In genomic region chr20:53738039-53738944, GRCh38 we compare ENCODE assay signal across 8 cellular contexts.
DNase-seq lines count a peak whose midpoint lies in the region; ATAC-seq and TF ChIP-seq lines count a peak whose summit lies in the region.

No MANE protein-coding gene starts in this region.

- ATAC-seq in GM18520 (IDR thresholded peaks at IDR 0.05; ENCODE audit: unreplicated experiment): no peak
- ATAC-seq in GM19351 (IDR thresholded peaks at IDR 0.05; ENCODE audit: unreplicated experiment): no peak
- no peak for ATAC-seq in HG03354 (IDR thresholded peaks at IDR 0.05; ENCODE audit: poor library complexity, severe bottlenecking, unreplicated experiment)

- no peak overlapping the region for H2BK12ac ChIP-seq in H9 (ENCODE audit: insufficient read length, low read depth, low read length)

- H3F3A ChIP-seq in neural progenitor cell (ENCODE audit: low read depth): peaks cover 76% of the 10 kb centered on the region

- no peak overlapping the region for H2BK5ac ChIP-seq in H9 (ENCODE audit: insufficient read length, low read length)

- peaks cover 72 to 78% of the 10 kb centered on the region in 2 experiments for H3K4me1 Mint-ChIP-seq in H9
- peaks cover 78% of the 10 kb centered on the region for H3K4me1 Mint-ChIP-seq in neural progenitor cell

- peak overlapping the region; percentile 96 to 99 (median 99) for H3K27ac Mint-ChIP-seq in H9
- H3K27ac Mint-ChIP-seq in neural progenitor cell: peak overlapping the region; percentile 99

- H3K9me3 Mint-ChIP-seq in H9 (peaks cover 0 to 2% of the 10 kb centered on the region in 2 experiments; a peak in 1 of 5 replicates), neural progenitor cell (peaks cover under 1% of the 10 kb centered on the region)

- H2AK5ac ChIP-seq in H9 (ENCODE audit: insufficient read length, low read length): no peak overlapping the region

- peak overlapping the region; percentile 31 for H3K18ac ChIP-seq in H9 (ENCODE audit: insufficient read length, low read depth, low read length)

- H4K5ac ChIP-seq in H9 (ENCODE audit: insufficient read length, low read depth, low read length): no peak overlapping the region

- H2AFZ ChIP-seq in H9 (ENCODE audit: low read length): no peak overlapping the region
- H2AFZ ChIP-seq in neural progenitor cell (replicated peaks): peak overlapping the region; percentile 43

- peak overlapping the region in 2 of 4 donors; percentile 26 to 31 for H3K4me3 ChIP-seq in Peyer's patch
- H3K4me3 ChIP-seq in neural progenitor cell: peak overlapping the region; percentile 6

- H3K27me3 Mint-ChIP-seq in H9 (ENCODE audit: low read depth): no peaks in the 10 kb centered on the region; the same call in 1 of the 2 replicates
- peaks cover 9% of the 10 kb centered on the region for H3K27me3 Mint-ChIP-seq in neural progenitor cell (ENCODE audit: insufficient read depth, low read depth)

- DNase-seq in A172 (ENCODE audit: low spot score) (peak; percentile 92), H9 (peak; percentile 78), Peyer's patch (peak; percentile 65 to 87 (median 78)), fibroblast of gingiva (ENCODE audit: low read depth) (peak; percentile 95), neural progenitor cell (ENCODE audit: low spot score) (peak; percentile 81)

- no peak overlapping the region for H3T11ph ChIP-seq in H9 (ENCODE audit: low read length)

- H3K36me3 ChIP-seq in Peyer's patch (no peaks in the 10 kb centered on the region), neural progenitor cell (no peaks in the 10 kb centered on the region)

- WGBS in H9 (ENCODE audit: extremely low coverage, insufficient read length, low lambda C conversion rate): no CpG with 5 or more reads among the region's 26 CpGs

- no peaks in the 10 kb centered on the region for H3K79me1 ChIP-seq in H9 (ENCODE audit: insufficient read depth, low read depth, low read length, poor library complexity, severe bottlenecking)

- H3K9ac ChIP-seq in H9 (ENCODE audit: extremely low read depth, insufficient read length, low read length) (peak overlapping the region; percentile 18), neural progenitor cell (no peak overlapping the region)

- H3K36me3 Mint-ChIP-seq in H9 (ENCODE audit: insufficient read depth in 1 of 3, low read depth in 3 of 3) (no peaks in the 10 kb centered on the region), neural progenitor cell (no peaks in the 10 kb centered on the region)

- H3K27ac ChIP-seq in H9 (ENCODE audit: insufficient read length, low read depth, low read length) (peak overlapping the region; percentile 13), Peyer's patch (peak overlapping the region; percentile 66 to 88 (median 73)), neural progenitor cell (peak overlapping the region; percentile 50)

- H2BK20ac ChIP-seq in H9 (ENCODE audit: low read depth, low read length, poor library complexity, severe bottlenecking): no peak overlapping the region

- H3K79me2 ChIP-seq in H9 (ENCODE audit: insufficient read depth, low read length) (no peaks in the 10 kb centered on the region), neural progenitor cell (ENCODE audit: low read depth) (no peaks in the 10 kb centered on the region)

- H3K4ac ChIP-seq in H9 (ENCODE audit: low read depth, low read length): no peak overlapping the region

- H3K56ac ChIP-seq in H9 (ENCODE audit: insufficient read length, low read depth, low read length): no peak overlapping the region

- no peaks in the 10 kb centered on the region for H3K9me3 ChIP-seq in H9 (ENCODE audit: control insufficient read depth, low read depth, low read length)
- H3K9me3 ChIP-seq in Peyer's patch: no peaks in the 10 kb centered on the region
- H3K9me3 ChIP-seq in neural progenitor cell (ENCODE audit: low read depth): no peaks in the 10 kb centered on the region

- no peak overlapping the region for H4K91ac ChIP-seq in H9 (ENCODE audit: insufficient read length, low read depth, low read length)

- H3K4me3 Mint-ChIP-seq in H9: peak overlapping the region; percentile 38 to 66; a peak in 4 of 5 replicates
- H3K4me3 Mint-ChIP-seq in neural progenitor cell: peak overlapping the region; percentile 83

- H4K20me1 ChIP-seq in H9 (ENCODE audit: control insufficient read depth, insufficient read depth, insufficient read length) (no peaks in the 10 kb centered on the region), neural progenitor cell (ENCODE audit: low read depth) (no peaks in the 10 kb centered on the region)

- peak; percentile 57 to 78 for TF ChIP-seq POLR2A in Peyer's patch (IDR thresholded peaks at IDR 0.05)

- no peaks in the 10 kb centered on the region for H3K23me2 ChIP-seq in H9 (ENCODE audit: insufficient read length, low read depth, low read length, poor library complexity, severe bottlenecking)

- TF ChIP-seq CTCF in H9 (conservative IDR thresholded peaks at IDR 0.05) (no peak), Peyer's patch (IDR thresholded peaks at IDR 0.05) (no peak), neural progenitor cell (IDR thresholded peaks at IDR 0.05) (no peak)

- H3K4me2 ChIP-seq in H9 (ENCODE audit: insufficient read depth, insufficient read length, low read length): no peak overlapping the region
- peak overlapping the region; percentile 75 for H3K4me2 ChIP-seq in neural progenitor cell

- no peak overlapping the region for H4K8ac ChIP-seq in H9 (replicated peaks; ENCODE audit: insufficient read length, low read depth, low read length)

- H3K4me1 ChIP-seq in H9 (ENCODE audit: insufficient read depth, low read length): peaks cover 30% of the 10 kb centered on the region
- H3K4me1 ChIP-seq in Peyer's patch: peaks cover 0 to 35% (median 5%) of the 10 kb centered on the region in 4 donors
- peaks cover 73% of the 10 kb centered on the region for H3K4me1 ChIP-seq in neural progenitor cell

- H2BK120ac ChIP-seq in H9 (ENCODE audit: low read depth, low read length, poor library complexity, severe bottlenecking): no peak overlapping the region

- 0 out of 2 replicates have a peak overlapping the region, but pooled peaks have one; percentile 1 for H3K14ac ChIP-seq in H9 (ENCODE audit: insufficient read depth, low read length)

- no peak overlapping the region for H2BK15ac ChIP-seq in H9 (ENCODE audit: low read depth, low read length)

- no peaks in the 10 kb centered on the region for H3K27me3 ChIP-seq in H9 (ENCODE audit: insufficient read depth, low read length)
- no peaks in the 10 kb centered on the region for H3K27me3 ChIP-seq in Peyer's patch
- H3K27me3 ChIP-seq in neural progenitor cell: no peaks in the 10 kb centered on the region

- no peak overlapping the region for H3K23ac ChIP-seq in H9 (ENCODE audit: insufficient read length, low read depth, low read length)

Comparison
In these comparisons a context has a peak if more than half of its experiments do, and no peak if none do; other contexts are left out.
1. H3K27ac ChIP-seq: peak in every context shown above with its lines; median percentile 73 in Peyer's patch; 50 in neural progenitor cell; 13 in H9.